20 cellular contexts compared by ENCODE assay signal in the genomic region with DNA sequence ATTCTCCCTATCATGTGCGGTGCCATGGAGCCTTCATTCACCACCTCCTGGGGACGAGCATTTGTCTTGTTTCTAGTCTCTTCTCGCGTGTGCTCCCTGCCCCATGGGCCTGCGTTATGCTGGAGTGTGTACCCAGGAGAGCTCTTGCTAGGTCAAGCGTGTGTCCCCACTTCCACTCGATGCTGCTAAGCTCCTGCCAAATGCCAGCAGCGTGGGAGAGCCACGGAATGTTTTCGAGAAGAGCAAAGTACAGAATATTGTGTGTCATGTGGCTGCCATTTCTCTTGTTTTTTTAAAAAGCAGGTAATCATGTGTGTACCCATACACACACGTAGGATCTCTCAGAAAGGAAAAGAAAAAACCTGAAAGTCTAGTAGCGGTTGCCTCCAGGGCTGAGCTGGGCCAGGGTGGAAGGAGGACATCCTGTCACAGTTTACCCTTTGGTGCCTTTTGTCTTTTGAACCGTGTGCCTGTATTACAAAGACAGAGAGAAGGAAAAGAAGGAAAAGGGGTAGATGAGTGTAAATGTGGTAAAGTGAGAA. TPM values are rescaled to one million over a fixed set of nuclear protein-coding genes. Genes with fewer than 3 reads are reported as not detected.
DNase-seq lines count a peak whose midpoint lies in the region; ATAC-seq and TF ChIP-seq lines count a peak whose summit lies in the region.
"Had no signal": no experiment of that assay in that cellular context is flagged by ENCODE, and none has a peak within 500 bp of the region (broad histone marks: within the 10 kb centered on the region; RNA-seq: fewer than 3 reads in every experiment).

No MANE protein-coding gene starts in this region.

- no peak overlapping the region for H3K27ac ChIP-seq in BLaER1
- H3K27ac ChIP-seq in PC-3 (ENCODE audit: low read length) = peak overlapping the region; percentile 81
- H3K27ac ChIP-seq in esophagus (ENCODE audit: low read depth in 2 of 2, low read length in 1 of 2) = peak overlapping the region; percentile 91 to 93
- H3K27ac ChIP-seq in parathyroid adenoma = peak overlapping the region; percentile 81
- H3K27ac ChIP-seq: heart right ventricle, vagina had no signal

- POLR2A ChIA-PET in PC-3 (lab: Charles Lee; ENCODE audit: unreplicated experiment) = no interaction called here

- no peak for ATAC-seq in PC-3
- ATAC-seq in HG02870 (IDR thresholded peaks at IDR 0.05; ENCODE audit: unreplicated experiment) = no peak
- no peak for ATAC-seq in SK-N-SH treated with all-trans-retinoic acid at 6 μM for 48 hours
- ATAC-seq: heart right ventricle had no signal

- H3K9me3 ChIP-seq in BLaER1 = 0 out of 2 replicates have a peak, but pooled peaks cover 2% of the 10 kb centered on the region
- no peaks in the 10 kb centered on the region for H3K9me3 ChIP-seq in PC-3 (ENCODE audit: low read length)
- H3K9me3 ChIP-seq in esophagus (ENCODE audit: control insufficient read depth in 2 of 2, insufficient read depth in 1 of 2, low read depth in 1 of 2, low read length in 1 of 2) = no peaks in the 10 kb centered on the region
- H3K9me3 ChIP-seq in parathyroid adenoma (ENCODE audit: control insufficient read depth, low read length) = no peaks in the 10 kb centered on the region
- H3K9me3 ChIP-seq: vagina had no signal

- H3K27me3 ChIP-seq in BLaER1 = no peaks in the 10 kb centered on the region
- H3K27me3 ChIP-seq in PC-3 (ENCODE audit: low read length) = no peaks in the 10 kb centered on the region
- H3K27me3 ChIP-seq in esophagus (ENCODE audit: control insufficient read depth in 1 of 2, insufficient read depth in 2 of 2, low read length in 2 of 2) = no peaks in the 10 kb centered on the region
- H3K27me3 ChIP-seq in parathyroid adenoma (ENCODE audit: control insufficient read depth, insufficient read depth, low read length) = no peaks in the 10 kb centered on the region
- H3K27me3 ChIP-seq: heart right ventricle, vagina had no signal

- H3K4me1 ChIP-seq in BLaER1 = peaks cover 80% of the 10 kb centered on the region
- peaks cover 32% of the 10 kb centered on the region for H3K4me1 ChIP-seq in PC-3 (ENCODE audit: insufficient read depth, low read length)
- peaks cover 23 to 44% of the 10 kb centered on the region in 2 donors for H3K4me1 ChIP-seq in esophagus (ENCODE audit: control insufficient read depth in 2 of 2, insufficient read depth in 2 of 2, low read length in 1 of 2)
- peaks cover 50% of the 10 kb centered on the region for H3K4me1 ChIP-seq in parathyroid adenoma

- H2AFZ ChIP-seq in PC-3 (ENCODE audit: low read length) = no peak overlapping the region
- H2AFZ ChIP-seq in parathyroid adenoma = peak overlapping the region; percentile 54

- H3K9ac ChIP-seq in BLaER1 = no peak overlapping the region
- H3K9ac ChIP-seq in PC-3 (ENCODE audit: low read length) = 0 out of 2 replicates have a peak overlapping the region, but pooled peaks have one; percentile 25
- no peak overlapping the region for H3K9ac ChIP-seq in parathyroid adenoma

- BruUV-seq in PC-3 (replicated peaks; lab: Mats Ljungman, UMichigan) = no TSS peak

- peak overlapping the region; percentile 33 for H3K4me2 ChIP-seq in BLaER1
- H3K4me2 ChIP-seq in PC-3 (ENCODE audit: low read length) = peak overlapping the region; percentile 59
- H3K4me2 ChIP-seq in parathyroid adenoma (ENCODE audit: low read length) = peak overlapping the region; percentile 56

- WGBS in esophagus, 2 donors = 66 to 67% methylated on average over 13 of the region's 13 CpGs

- CTCF ChIA-PET in PC-3 (lab: Charles Lee) = no interaction called here

- peaks cover 25% of the 10 kb centered on the region for H3K36me3 ChIP-seq in BLaER1
- no peaks in the 10 kb centered on the region for H3K36me3 ChIP-seq in PC-3 (ENCODE audit: low read depth, low read length)
- peaks cover 0 to 10% of the 10 kb centered on the region in 2 donors for H3K36me3 ChIP-seq in esophagus (ENCODE audit: control insufficient read depth in 2 of 2, insufficient read depth in 2 of 2, low read length in 1 of 2)
- no peaks in the 10 kb centered on the region for H3K36me3 ChIP-seq in parathyroid adenoma (ENCODE audit: control insufficient read depth, insufficient read depth, low read length)
- H3K36me3 ChIP-seq: heart right ventricle, vagina had no signal

- H3K79me2 ChIP-seq in PC-3 (ENCODE audit: low read length) = peaks cover 68% of the 10 kb centered on the region
- peaks cover 83% of the 10 kb centered on the region for H3K79me2 ChIP-seq in parathyroid adenoma

- TF ChIP-seq CTCF in PC-3 (conservative IDR thresholded peaks at IDR 0.05; ENCODE audit: low read depth, low read length) (no peak), parathyroid adenoma (IDR thresholded peaks at IDR 0.05) (no peak)

- DNase-seq in PC-3 (no peak), NCI-H345 treated with DMSO at 0.1 percent for 48 hours (lab: John Stamatoyannopoulos, UW; ENCODE audit: unreplicated experiment) (no peak)
- no peak for DNase-seq in stimulated activated CD4-positive, alpha-beta T cell treated with anti-CD3 and anti-CD28 coated beads, Interleukin-4, amount 100 ng/mL, for 1 hour
- DNase-seq: activated gamma-delta T cell; caudate nucleus; CD4-positive, alpha-beta memory T cell; DND-41; effector CD4-positive, alpha-beta T cell; heart right ventricle; KG1; NCI-H2029; posterior cingulate gyrus; Right ventricle myocardium superior had no signal

- intact Hi-C loops in PC-3 (cut with micrococcal nuclease) = no loop called here

- H3K9me2 ChIP-seq in PC-3 (replicated peaks; ENCODE audit: low read length) = no peaks in the 10 kb centered on the region

- no peaks in the 10 kb centered on the region for H3F3A ChIP-seq in PC-3 (ENCODE audit: low read length, unreplicated experiment)

- H3K4me3 ChIP-seq in BLaER1 (no peak overlapping the region), PC-3 (ENCODE audit: low read length) (no peak overlapping the region), esophagus (ENCODE audit: low read depth in 1 of 2, low read length in 2 of 2) (no peak overlapping the region), parathyroid adenoma (ENCODE audit: low read depth, low read length) (peak overlapping the region; percentile 28)
- H3K4me3 ChIP-seq: heart right ventricle, vagina had no signal

- peaks cover 89% of the 10 kb centered on the region for H4K20me1 ChIP-seq in BLaER1
- H4K20me1 ChIP-seq in PC-3 (ENCODE audit: low read length) = no peaks in the 10 kb centered on the region

TF ChIP-seq in SK-N-SH treated with all-trans-retinoic acid at 6 μM for 48 hours, 23 proteins besides CTCF, POLR2A, EP300 and RAD21 (continues in another document):
- no peak for TF ChIP-seq ZFP30 (CRISPR knock-in tag; IDR thresholded peaks at IDR 0.05)
- no peak for TF ChIP-seq PPARA (CRISPR knock-in tag; IDR thresholded peaks at IDR 0.05; ENCODE audit: borderline replicate concordance)
- TF ChIP-seq, protein P1, sequence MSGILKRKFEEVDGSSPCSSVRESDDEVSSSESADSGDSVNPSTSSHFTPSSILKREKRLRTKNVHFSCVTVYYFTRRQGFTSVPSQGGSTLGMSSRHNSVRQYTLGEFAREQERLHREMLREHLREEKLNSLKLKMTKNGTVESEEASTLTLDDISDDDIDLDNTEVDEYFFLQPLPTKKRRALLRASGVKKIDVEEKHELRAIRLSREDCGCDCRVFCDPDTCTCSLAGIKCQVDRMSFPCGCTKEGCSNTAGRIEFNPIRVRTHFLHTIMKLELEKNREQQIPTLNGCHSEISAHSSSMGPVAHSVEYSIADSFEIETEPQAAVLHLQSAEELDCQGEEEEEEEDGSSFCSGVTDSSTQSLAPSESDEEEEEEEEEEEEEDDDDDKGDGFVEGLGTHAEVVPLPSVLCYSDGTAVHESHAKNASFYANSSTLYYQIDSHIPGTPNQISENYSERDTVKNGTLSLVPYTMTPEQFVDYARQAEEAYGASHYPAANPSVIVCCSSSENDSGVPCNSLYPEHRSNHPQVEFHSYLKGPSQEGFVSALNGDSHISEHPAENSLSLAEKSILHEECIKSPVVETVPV (CRISPR knock-in tag; IDR thresholded peaks at IDR 0.05) = no peak
- TF ChIP-seq SNAI2 (CRISPR knock-in tag; IDR thresholded peaks at IDR 0.05) = no peak
- no peak for TF ChIP-seq ESRRG (CRISPR knock-in tag; IDR thresholded peaks at IDR 0.05)
- no peak for TF ChIP-seq OSR1 (CRISPR knock-in tag; IDR thresholded peaks at IDR 0.05)
- no peak for TF ChIP-seq TCF4 (CRISPR knock-in tag; IDR thresholded peaks at IDR 0.05; ENCODE audit: borderline replicate concordance)
- no peak for TF ChIP-seq POU6F1 (CRISPR knock-in tag; IDR thresholded peaks at IDR 0.05; ENCODE audit: borderline replicate concordance, low read depth)
- TF ChIP-seq ZFP3 (CRISPR knock-in tag; IDR thresholded peaks at IDR 0.05) = no peak
- no peak for TF ChIP-seq GLIS3 (CRISPR knock-in tag; IDR thresholded peaks at IDR 0.05)

RNA-seq across cellular contexts. Expression of gene PAK4, which starts 28.6 kb away (rescaled TPM):
- total RNA-seq in PC-3 (2014; rRNA removed) = 13.5 and 16.2 TPM in 2 replicates
- polyA plus RNA-seq in esophagus = 10 to 100 TPM; 39.8 to 43.1 TPM

RNA-seq across cellular contexts. Expression of gene NCCRP1, which starts 42.6 kb away (rescaled TPM):
- 2.2 and 6.2 TPM in 2 replicates for total RNA-seq in PC-3 (2014; rRNA removed)
- polyA plus RNA-seq in esophagus = 100 to 1,000 TPM; 296 to 510 TPM
- total RNA-seq: CD4-positive, alpha-beta memory T cell; heart right ventricle; Right ventricle myocardium superior had no signal
- polyA plus RNA-seq: CD4-positive, alpha-beta memory T cell had no signal

RNA-seq across cellular contexts. Expression of gene SYCN, which starts 49.9 kb away (rescaled TPM):
- not detected in 2 replicates for total RNA-seq in PC-3 (2014; rRNA removed)
- polyA plus RNA-seq in esophagus = under 1 TPM in 1 of 2 donors, not detected in 1; 0.22 TPM
- total RNA-seq: CD4-positive, alpha-beta memory T cell; NCI-H460; Right ventricle myocardium superior; vagina had no signal
- polyA plus RNA-seq: CD4-positive, alpha-beta memory T cell; heart right ventricle had no signal
